20 cellular contexts compared by ENCODE assay signal in the genomic region with DNA sequence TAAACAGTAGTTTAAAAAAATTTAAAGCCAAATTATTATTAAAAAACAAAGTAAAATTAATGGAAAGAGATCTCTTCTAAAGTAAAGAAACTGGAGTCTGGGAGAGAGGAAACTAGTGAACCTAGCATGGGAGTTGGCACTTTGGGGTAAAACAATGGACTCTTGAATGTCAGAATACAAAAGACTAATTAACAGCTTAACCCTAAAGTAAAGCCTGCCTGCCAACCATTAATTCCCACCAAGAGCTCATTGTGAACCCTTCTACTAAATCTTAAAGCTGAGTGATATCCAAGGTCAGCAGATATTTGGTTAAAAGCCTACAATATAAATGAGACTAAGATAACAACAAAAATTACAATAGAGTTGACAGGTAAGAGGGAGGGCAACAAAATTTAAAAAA. TPM values are rescaled to one million over a fixed set of nuclear protein-coding genes. Genes with fewer than 3 reads are reported as not detected.
DNase-seq lines count a peak whose midpoint lies in the region; ATAC-seq and TF ChIP-seq lines count a peak whose summit lies in the region.
"Had no signal": no experiment of that assay in that cellular context is flagged by ENCODE, and none has a peak within 500 bp of the region (broad histone marks: within the 10 kb centered on the region; RNA-seq: fewer than 3 reads in every experiment).

No MANE protein-coding gene starts in this region.

- peak overlapping the region; percentile 12 for H3K27ac Mint-ChIP-seq in endodermal cell
- no peak overlapping the region for H3K27ac Mint-ChIP-seq in activated CD8-positive, alpha-beta memory T cell treated with anti-CD3 and anti-CD28 coated beads, Interleukin-2, amount 10 ng/mL, durations not matched to agents 7 days and 5 days
- H3K27ac Mint-ChIP-seq: CD4-positive, alpha-beta T cell had no signal

- peaks cover 31% of the 10 kb centered on the region for H4K20me1 ChIP-seq in osteoblast (ENCODE audit: insufficient read depth, low read length)

- H3K4me2 ChIP-seq in osteoblast (ENCODE audit: insufficient read depth, low read length), result no peak overlapping the region
- H3K4me2 ChIP-seq: A549 had no signal

- peaks cover 79% of the 10 kb centered on the region for H3K79me2 ChIP-seq in osteoblast (ENCODE audit: insufficient read depth, low read length)

- H3K9me3 Mint-ChIP-seq in endodermal cell, result peaks cover 2% of the 10 kb centered on the region
- H3K9me3 Mint-ChIP-seq in activated CD8-positive, alpha-beta memory T cell treated with anti-CD3 and anti-CD28 coated beads, Interleukin-2, amount 10 ng/mL, durations not matched to agents 7 days and 5 days (ENCODE audit: low read depth), result peaks cover 4% of the 10 kb centered on the region
- H3K9me3 Mint-ChIP-seq: CD4-positive, alpha-beta T cell had no signal

- H3K4me3 ChIP-seq in NT2/D1 (ENCODE audit: insufficient read length, low read depth) (no peak overlapping the region), endodermal cell (ENCODE audit: low read length) (no peak overlapping the region), osteoblast (ENCODE audit: insufficient read depth, low read length) (no peak overlapping the region), MG63 (no peak overlapping the region)
- H3K4me3 ChIP-seq: A549 had no signal

- H3K4me1 ChIP-seq in NT2/D1 (ENCODE audit: insufficient read depth, insufficient read length), result no peaks in the 10 kb centered on the region
- H3K4me1 ChIP-seq in endodermal cell (ENCODE audit: control insufficient read depth, insufficient read depth, low read length), result peaks cover 5% of the 10 kb centered on the region
- H3K4me1 ChIP-seq in osteoblast (ENCODE audit: insufficient read depth, low read length), result no peaks in the 10 kb centered on the region
- H3K4me1 ChIP-seq: Caco-2 had no signal

- no peak overlapping the region for H3K4me3 Mint-ChIP-seq in endodermal cell
- H3K4me3 Mint-ChIP-seq in activated CD8-positive, alpha-beta memory T cell treated with anti-CD3 and anti-CD28 coated beads, Interleukin-2, amount 10 ng/mL, durations not matched to agents 7 days and 5 days, result no peak overlapping the region
- H3K4me3 Mint-ChIP-seq: CD4-positive, alpha-beta T cell had no signal

- TF ChIP-seq CTCF in endodermal cell (conservative IDR thresholded peaks at IDR 0.05) (no peak), osteoblast (IDR thresholded peaks at IDR 0.05; ENCODE audit: extremely low read depth, low read depth, low read length) (no peak)

- H2AFZ ChIP-seq in osteoblast (ENCODE audit: low read length), result no peak overlapping the region

- DNase-seq in D341Med (ENCODE audit: low spot score), result peak; percentile 43
- DNase-seq in NT2/D1 (ENCODE audit: low read depth, low spot score), result peak; percentile 22
- no peak for DNase-seq in endodermal cell
- peak; percentile 6 for DNase-seq in osteoblast (ENCODE audit: insufficient read length, low spot score, missing footprints)
- DNase-seq in NCI-H146 treated with DMSO at 0.1 percent for 48 hours (lab: John Stamatoyannopoulos, UW; ENCODE audit: unreplicated experiment), result no peak
- DNase-seq in activated CD8-positive, alpha-beta memory T cell treated with anti-CD3 and anti-CD28 coated beads, Interleukin-2, amount 10 ng/mL, durations not matched to agents 7 days and 5 days, result no peak
- no peak for DNase-seq in MG63
- DNase-seq: AML-193; Caco-2; CD4-positive, alpha-beta T cell; DMS153; DMS79; GDM1; HCEC 1CT; IMR-90 had no signal

- H3K27me3 Mint-ChIP-seq in endodermal cell (ENCODE audit: insufficient read depth), result no peaks in the 10 kb centered on the region
- no peaks in the 10 kb centered on the region for H3K27me3 Mint-ChIP-seq in activated CD8-positive, alpha-beta memory T cell treated with anti-CD3 and anti-CD28 coated beads, Interleukin-2, amount 10 ng/mL, durations not matched to agents 7 days and 5 days
- H3K27me3 Mint-ChIP-seq: CD4-positive, alpha-beta T cell had no signal

- H3K36me3 ChIP-seq in NT2/D1 (ENCODE audit: insufficient read depth, insufficient read length, low read length), result no peaks in the 10 kb centered on the region
- H3K36me3 ChIP-seq in endodermal cell (ENCODE audit: control insufficient read depth, insufficient read depth, low read length), result no peaks in the 10 kb centered on the region
- no peaks in the 10 kb centered on the region for H3K36me3 ChIP-seq in osteoblast (ENCODE audit: insufficient read depth, low read length)
- H3K36me3 ChIP-seq in MG63, result no peaks in the 10 kb centered on the region

- H3K9me3 ChIP-seq in NT2/D1 (ENCODE audit: insufficient read depth, low read length) (no peaks in the 10 kb centered on the region), endodermal cell (ENCODE audit: control insufficient read depth, low read length) (peaks cover 26% of the 10 kb centered on the region), osteoblast (ENCODE audit: low read depth, low read length) (peaks cover 4% of the 10 kb centered on the region), MG63 (no peaks in the 10 kb centered on the region)
- H3K9me3 ChIP-seq: Caco-2 had no signal

- H3K4me1 Mint-ChIP-seq in endodermal cell, result peaks cover 24% of the 10 kb centered on the region
- H3K4me1 Mint-ChIP-seq in activated CD8-positive, alpha-beta memory T cell treated with anti-CD3 and anti-CD28 coated beads, Interleukin-2, amount 10 ng/mL, durations not matched to agents 7 days and 5 days, result peaks cover 5% of the 10 kb centered on the region

- CTCF ChIA-PET in activated CD8-positive, alpha-beta memory T cell treated with anti-CD3 and anti-CD28 coated beads, Interleukin-2, amount 10 ng/mL, durations not matched to agents 7 days and 5 days (lab: Charles Lee), result no interaction called here

- no peaks in the 10 kb centered on the region for H3K27me3 ChIP-seq in NT2/D1 (ENCODE audit: insufficient read depth, insufficient read length)
- no peaks in the 10 kb centered on the region for H3K27me3 ChIP-seq in endodermal cell (ENCODE audit: control insufficient read depth, insufficient read depth, low read length, poor library complexity, severe bottlenecking)
- H3K27me3 ChIP-seq in osteoblast (ENCODE audit: insufficient read depth, low read length), result no peaks in the 10 kb centered on the region
- H3K27me3 ChIP-seq in MG63, result no peaks in the 10 kb centered on the region

- H3K27ac ChIP-seq in endodermal cell (ENCODE audit: low read depth, low read length) (no peak overlapping the region), osteoblast (ENCODE audit: low read depth, low read length) (no peak overlapping the region)
- H3K27ac ChIP-seq: 22Rv1, A549, C4-2B, HL-60 had no signal

- no peak overlapping the region for H3K9ac ChIP-seq in NT2/D1 (ENCODE audit: insufficient read length, low read depth)
- peak overlapping the region; percentile 4 for H3K9ac ChIP-seq in endodermal cell (ENCODE audit: extremely low read depth, low read length, poor library complexity, severe bottlenecking)

- H3K36me3 Mint-ChIP-seq in endodermal cell (ENCODE audit: low read depth), result peaks cover 8% of the 10 kb centered on the region
- H3K36me3 Mint-ChIP-seq in activated CD8-positive, alpha-beta memory T cell treated with anti-CD3 and anti-CD28 coated beads, Interleukin-2, amount 10 ng/mL, durations not matched to agents 7 days and 5 days, result peaks cover 10% of the 10 kb centered on the region

- no peak for ATAC-seq in GM21619 (IDR thresholded peaks at IDR 0.05; ENCODE audit: unreplicated experiment)
- no peak for ATAC-seq in activated CD8-positive, alpha-beta memory T cell treated with anti-CD3 and anti-CD28 coated beads, Interleukin-2, amount 10 ng/mL, durations not matched to agents 7 days and 5 days
- ATAC-seq: A549 had no signal

RNA-seq across cellular contexts. Expression of gene KMT2C, which starts 36.5 kb away (rescaled TPM):
- total RNA-seq in endodermal cell (10 to 100 TPM; 54.3 to 60.6 TPM), osteoblast (36.2 and 43.0 TPM in 2 replicates)
- polyA plus RNA-seq in endodermal cell (2013, experiment 1 of 2), result 13.5 TPM
- 15.0 TPM for polyA plus RNA-seq in endodermal cell (2013, experiment 2 of 2)
- 10 to 100 TPM; 58.2 to 86.6 TPM for total RNA-seq in activated CD8-positive, alpha-beta memory T cell treated with anti-CD3 and anti-CD28 coated beads, Interleukin-2, amount 10 ng/mL, durations not matched to agents 7 days and 5 days
- total RNA-seq in MG63 (2014; rRNA removed; shearing (Covaris generic); ENCODE audit: low replicate concordance), result 2.5 and 8.7 TPM in 2 replicates

Comparison
In these comparisons a context has a peak if more than half of its experiments do, and no peak if none do; other contexts are left out.
1. DNase-seq: peak in D341Med (single experiment), NT2/D1 (single experiment) and osteoblast (single experiment); none in endodermal cell (single experiment), NCI-H146 treated with DMSO at 0.1 percent for 48 hours (single experiment), activated CD8-positive, alpha-beta memory T cell treated with anti-CD3 and anti-CD28 coated beads, Interleukin-2, amount 10 ng/mL, durations not matched to agents 7 days and 5 days (single experiment) and MG63 (single experiment).